27 cellular contexts compared by ENCODE assay signal in genomic region chr11:14228356-14228755, GRCh38.
"Had no signal": no experiment of that assay in that cellular context is flagged by ENCODE, and none has a peak within 500 bp of the region (broad histone marks: within the 10 kb centered on the region; RNA-seq: fewer than 3 reads in every experiment).

No MANE protein-coding gene starts in this region.

- H3K4me1 ChIP-seq: gastrocnemius medialis, heart right ventricle, left lung, lower lobe of right lung had no signal

- H3K4me3 Mint-ChIP-seq: mesothelial cell of epicardium; naive B cell; naive thymus-derived CD8-positive, alpha-beta T cell had no signal

- DNase-seq: dermis blood vessel endothelial cell; dorsolateral prefrontal cortex; effector CD4-positive, alpha-beta T cell; effector memory CD4-positive, alpha-beta T cell; erythroblast; esophagus squamous epithelium; foreskin fibroblast; foreskin melanocyte; gastrocnemius medialis; glutamatergic neuron; head of caudate nucleus; heart right ventricle; hippocampal formation; left cardiac atrium; left lung; left ventricle myocardium superior; lower lobe of right lung; mesenchymal stem cell; mucosa of descending colon; naive B cell; naive thymus-derived CD8-positive, alpha-beta T cell had no signal

- H3K4me3 ChIP-seq: coronary artery, dorsolateral prefrontal cortex, esophagus squamous epithelium, gastrocnemius medialis, heart right ventricle, left lung, lower lobe of right lung, mucosa of descending colon had no signal

- H3K36me3 ChIP-seq: esophagus squamous epithelium, gastrocnemius medialis, heart right ventricle, left lung, lower lobe of right lung had no signal

- H3K27ac Mint-ChIP-seq: mesothelial cell of epicardium; naive B cell; naive thymus-derived CD8-positive, alpha-beta T cell had no signal

- H3K9me3 ChIP-seq: mucosa of descending colon had no signal

- H3K36me3 Mint-ChIP-seq: mesothelial cell of epicardium; naive thymus-derived CD8-positive, alpha-beta T cell had no signal

- ATAC-seq: esophagus mucosa; gastrocnemius medialis; heart right ventricle; left cardiac atrium; left lung; left ventricle myocardium superior; lower lobe of right lung; mucosa of descending colon; naive thymus-derived CD8-positive, alpha-beta T cell had no signal

- H3K4me1 Mint-ChIP-seq: mesothelial cell of epicardium had no signal

- H3K27me3 ChIP-seq: left lung had no signal

- FAIRE-seq: islet of Langerhans, keratinocyte had no signal

- H3K27ac ChIP-seq: coronary artery, dorsolateral prefrontal cortex, epithelial cell of prostate, esophagus squamous epithelium, gastrocnemius medialis, heart right ventricle, left lung, lower lobe of right lung had no signal
